ENCODE assay signal across 1 cellular context in the genomic region with DNA sequence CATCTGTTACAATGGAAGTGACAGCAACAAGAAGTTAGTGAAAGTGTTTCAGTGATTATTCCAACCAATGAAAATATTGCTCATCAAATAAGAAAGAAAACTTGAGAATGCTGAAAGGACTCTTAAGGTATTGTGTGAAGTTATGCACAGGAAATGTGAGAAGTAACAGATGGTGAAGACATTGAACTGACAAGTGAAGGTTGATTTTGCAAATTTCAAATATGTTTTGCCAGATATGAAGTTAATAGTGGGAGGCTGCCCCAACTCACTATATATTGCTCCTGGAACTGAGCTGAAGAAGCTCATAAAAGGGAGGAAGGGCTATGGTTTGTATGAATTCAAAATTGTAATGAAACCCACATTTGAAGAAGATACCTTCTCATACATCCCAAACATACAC.
TF ChIP-seq lines count a peak whose summit lies in the region.

No MANE protein-coding gene starts in this region.

TF ChIP-seq in A549, 52 proteins besides CTCF, POLR2A, EP300 and RAD21 (continued from another document):
- TF ChIP-seq FOXS1 (CRISPR knock-in tag; IDR thresholded peaks at IDR 0.05) (no peak), HOXA7 (CRISPR knock-in tag; IDR thresholded peaks at IDR 0.05) (no peak)
- TF ChIP-seq, protein P1, sequence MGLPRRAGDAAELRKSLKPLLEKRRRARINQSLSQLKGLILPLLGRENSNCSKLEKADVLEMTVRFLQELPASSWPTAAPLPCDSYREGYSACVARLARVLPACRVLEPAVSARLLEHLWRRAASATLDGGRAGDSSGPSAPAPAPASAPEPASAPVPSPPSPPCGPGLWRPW (IDR thresholded peaks at IDR 0.05) = no peak
